In genomic region chr7:132475037-132475668, GRCh38 we compare ENCODE assay signal across 15 cellular contexts.
"Had no signal": no experiment of that assay in that cellular context is flagged by ENCODE, and none has a peak within 500 bp of the region (broad histone marks: within the 10 kb centered on the region; RNA-seq: fewer than 3 reads in every experiment).

No MANE protein-coding gene starts in this region.

- H3K27ac ChIP-seq: epithelial cell of prostate, gastrocnemius medialis, lower lobe of right lung, prostate gland, transverse colon had no signal

- DNase-seq: activated CD4-positive, alpha-beta T cell treated with anti-CD3 and anti-CD28 coated beads for 1 hour; activated CD4-positive, alpha-beta T cell treated with anti-CD3 and anti-CD28 coated beads, Interleukin-2, amount 50 U/mL, for 48 hours; activated naive CD8-positive, alpha-beta T cell treated with anti-CD3 and anti-CD28 coated beads, Interleukin-2, amount 50 U/mL, for 24 hours; gastrocnemius medialis; immature natural killer cell; lower lobe of right lung; midbrain; stimulated activated CD4-positive, alpha-beta T cell treated with anti-CD3 and anti-CD28 coated beads, Interleukin-2, amount 100 ng/mL, for 24 hours; substantia nigra; transverse colon had no signal

- H3K27me3 ChIP-seq: gastrocnemius medialis had no signal

- H3K36me3 ChIP-seq: gastrocnemius medialis, lower lobe of right lung, prostate gland, transverse colon had no signal

- H3K9me3 Mint-ChIP-seq: activated naive CD8-positive, alpha-beta T cell treated with anti-CD3 and anti-CD28 coated beads, Interleukin-2, amount 50 U/mL, for 24 hours; immature natural killer cell; T-helper 2 cell treated with Interferon-gamma antibody and Interleukin-4, amounts not matched to agents 5 μg/mL and 100 μg/mL, for 36 hours had no signal

- ATAC-seq: gastrocnemius medialis, lower lobe of right lung had no signal

- H3K4me3 ChIP-seq: gastrocnemius medialis, lower lobe of right lung, prostate gland, transverse colon had no signal

- H3K27ac Mint-ChIP-seq: activated naive CD8-positive, alpha-beta T cell treated with anti-CD3 and anti-CD28 coated beads, Interleukin-2, amount 50 U/mL, for 24 hours; T-helper 2 cell treated with Interferon-gamma antibody and Interleukin-4, amounts not matched to agents 5 μg/mL and 100 μg/mL, for 36 hours had no signal

- H3K4me3 Mint-ChIP-seq: activated naive CD8-positive, alpha-beta T cell treated with anti-CD3 and anti-CD28 coated beads, Interleukin-2, amount 50 U/mL, for 24 hours; T-helper 2 cell treated with Interferon-gamma antibody and Interleukin-4, amounts not matched to agents 5 μg/mL and 100 μg/mL, for 36 hours had no signal

- FAIRE-seq: astrocyte, colon had no signal

- H3K27me3 Mint-ChIP-seq: activated naive CD8-positive, alpha-beta T cell treated with anti-CD3 and anti-CD28 coated beads, Interleukin-2, amount 50 U/mL, for 24 hours had no signal

- H3K9me3 ChIP-seq: gastrocnemius medialis, lower lobe of right lung, prostate gland, transverse colon had no signal
